In the genomic region with DNA sequence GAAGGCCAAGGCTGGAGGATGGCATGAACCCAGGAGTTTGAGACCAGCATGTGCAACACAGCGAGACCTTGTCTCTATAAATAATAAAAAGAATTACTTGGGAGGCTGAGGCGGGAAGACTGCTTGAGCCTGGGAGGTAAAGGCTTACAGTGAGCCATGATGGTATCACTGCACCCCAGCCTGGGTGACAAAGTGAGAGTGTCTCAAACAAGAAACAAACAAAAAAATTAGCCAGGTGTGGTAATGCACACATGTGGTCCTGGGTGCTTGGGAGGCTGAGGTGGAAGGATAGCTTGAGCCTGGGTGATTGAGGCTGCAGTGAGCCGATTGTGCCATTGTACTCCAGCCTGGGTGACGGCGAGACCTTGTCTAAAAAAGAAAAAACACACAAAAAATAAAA, we compare ENCODE assay signal across 20 cellular contexts. TPM values are rescaled to one million over a fixed set of nuclear protein-coding genes. Genes with fewer than 3 reads are reported as not detected.
DNase-seq lines count a peak whose midpoint lies in the region; ATAC-seq, FAIRE-seq and TF ChIP-seq lines count a peak whose summit lies in the region.
"Had no signal": no experiment of that assay in that cellular context is flagged by ENCODE, and none has a peak within 500 bp of the region (broad histone marks: within the 10 kb centered on the region; RNA-seq: fewer than 3 reads in every experiment).

No MANE protein-coding gene starts in this region.

- intact Hi-C loops in Panc1 (cut with micrococcal nuclease; ENCODE audit: unreplicated experiment) (loop anchor here (5.0 kb wide), 1 partner anchor 72 kb away; no protein-coding TSS in a partner anchor), lower lobe of right lung (cut with DNase I) (no loop called here)

- H3K79me2 ChIP-seq in smooth muscle cell (ENCODE audit: low read depth), result peaks cover 7% of the 10 kb centered on the region

- H3K27me3 Mint-ChIP-seq in CD4-positive, CD25-positive, alpha-beta regulatory T cell, result peaks cover 60% of the 10 kb centered on the region

- no peak overlapping the region for H3K27ac ChIP-seq in CD4-positive, CD25-positive, alpha-beta regulatory T cell (ENCODE audit: insufficient read depth, low read length, poor library complexity, severe bottlenecking)
- H3K27ac ChIP-seq in Panc1 (ENCODE audit: low read length), result peak overlapping the region; percentile 96
- peak overlapping the region; percentile 90 for H3K27ac ChIP-seq in lower lobe of right lung
- peak overlapping the region; percentile 85 for H3K27ac ChIP-seq in smooth muscle cell (ENCODE audit: low read depth)

- H3K4me2 ChIP-seq in smooth muscle cell, result no peak overlapping the region

- CTCF ChIA-PET in Panc1 (lab: Charles Lee), result no interaction called here

- no peak overlapping the region for H3K27ac Mint-ChIP-seq in CD4-positive, CD25-positive, alpha-beta regulatory T cell
- H3K27ac Mint-ChIP-seq: activated CD4-positive, alpha-beta memory T cell treated with anti-CD3 and anti-CD28 coated beads, Interleukin-2, amount 10 ng/mL, durations not matched to agents 7 days and 5 days; CD4-positive, alpha-beta memory T cell; natural killer cell treated with Interleukin-12 subunit alpha and Interleukin-12 subunit beta and Interleukin-15 and Interleukin-18, amount 100 ng/mL, for 72 hours had no signal

- no peaks in the 10 kb centered on the region for H3K36me3 Mint-ChIP-seq in CD4-positive, CD25-positive, alpha-beta regulatory T cell
- H3K36me3 Mint-ChIP-seq: CD4-positive, alpha-beta memory T cell; natural killer cell treated with Interleukin-12 subunit alpha and Interleukin-12 subunit beta and Interleukin-15 and Interleukin-18, amount 100 ng/mL, for 72 hours had no signal

- peaks cover 7% of the 10 kb centered on the region for H3K4me1 ChIP-seq in CD4-positive, CD25-positive, alpha-beta regulatory T cell (ENCODE audit: control insufficient read depth, insufficient read depth, low read length, poor library complexity, severe bottlenecking)
- peaks cover 45% of the 10 kb centered on the region for H3K4me1 ChIP-seq in Panc1 (ENCODE audit: control insufficient read depth, insufficient read depth, low read length)
- peaks cover 14% of the 10 kb centered on the region for H3K4me1 ChIP-seq in lower lobe of right lung
- peaks cover 8% of the 10 kb centered on the region for H3K4me1 ChIP-seq in smooth muscle cell (ENCODE audit: low read depth)

- TF ChIP-seq CTCF in Panc1 (IDR thresholded peaks at IDR 0.05) (no peak), lower lobe of right lung (IDR thresholded peaks at IDR 0.05) (no peak), smooth muscle cell (IDR thresholded peaks at IDR 0.05; ENCODE audit: borderline replicate concordance, insufficient read depth, poor library complexity, severe bottlenecking) (no peak), foreskin fibroblast (IDR thresholded peaks at IDR 0.05; ENCODE audit: low read depth, low read length) (no peak)

- peaks cover 0 to 3% (median 0%) of the 10 kb centered on the region in 7 donors for H3K9me3 Mint-ChIP-seq in CD4-positive, CD25-positive, alpha-beta regulatory T cell
- H3K9me3 Mint-ChIP-seq: activated CD4-positive, alpha-beta memory T cell treated with anti-CD3 and anti-CD28 coated beads, Interleukin-2, amount 10 ng/mL, durations not matched to agents 7 days and 5 days; natural killer cell treated with Interleukin-12 subunit alpha and Interleukin-12 subunit beta and Interleukin-15 and Interleukin-18, amount 100 ng/mL, for 72 hours had no signal

- no peak for ATAC-seq in CD4-positive, CD25-positive, alpha-beta regulatory T cell (ENCODE audit: low read depth in 2 of 2)
- ATAC-seq in Panc1 (no peak), lower lobe of right lung (no peak)
- ATAC-seq: natural killer cell treated with Interleukin-12 subunit alpha and Interleukin-12 subunit beta and Interleukin-15 and Interleukin-18, amount 100 ng/mL, for 72 hours had no signal

- DNase-seq in CD4-positive, CD25-positive, alpha-beta regulatory T cell, result no peak
- DNase-seq in Panc1 (ENCODE audit: low read depth, low spot score), result no peak
- no peak for DNase-seq in lower lobe of right lung
- no peak for DNase-seq in smooth muscle cell (lab: John Stamatoyannopoulos, UW; ENCODE audit: unreplicated experiment)
- DNase-seq in C1 segment of cervical spinal cord (lab: John Stamatoyannopoulos, UW), result no peak
- DNase-seq in foreskin fibroblast, result no peak
- DNase-seq in frontal cortex (ENCODE audit: low spot score in 2 of 2), result no peak
- DNase-seq in DMS153 treated with DMSO at 0.1 percent for 48 hours (lab: John Stamatoyannopoulos, UW; ENCODE audit: unreplicated experiment), result no peak
- DNase-seq: activated CD4-positive, alpha-beta memory T cell treated with anti-CD3 and anti-CD28 coated beads, Interleukin-2, amount 10 ng/mL, durations not matched to agents 7 days and 5 days; activated CD4-positive, CD25-positive, alpha-beta regulatory T cell; activated gamma-delta T cell treated with Interleukin-2 at 50 U/mL for 16 hours; activated T-cell treated with anti-CD3 and anti-CD28 coated beads for 4 hours; CD4-positive, alpha-beta memory T cell; kidney glomerular epithelial cell; NCI-H1105; RPMI8226; stimulated activated CD4-positive, alpha-beta T cell treated with anti-CD3 and anti-CD28 coated beads, Interleukin-4, amount 100 ng/mL, for 1 hour; T1000 had no signal

- H3K4me1 Mint-ChIP-seq in CD4-positive, CD25-positive, alpha-beta regulatory T cell, result peaks cover 0 to 13% (median 0%) of the 10 kb centered on the region in 4 donors

- no peaks in the 10 kb centered on the region for H3K36me3 ChIP-seq in CD4-positive, CD25-positive, alpha-beta regulatory T cell (ENCODE audit: control insufficient read depth, insufficient read depth, low read length)
- H3K36me3 ChIP-seq in Panc1 (ENCODE audit: control insufficient read depth, insufficient read depth, low read length) (peaks cover 6% of the 10 kb centered on the region), lower lobe of right lung (no peaks in the 10 kb centered on the region), smooth muscle cell (ENCODE audit: low read depth) (no peaks in the 10 kb centered on the region)

- no peak for FAIRE-seq in frontal cortex (lab: Jason Lieb, UNC)
- FAIRE-seq: H1 had no signal

- peak overlapping the region in 3 of 4 donors; percentile 16 to 91 (median 71) for H3K4me3 Mint-ChIP-seq in CD4-positive, CD25-positive, alpha-beta regulatory T cell
- H3K4me3 Mint-ChIP-seq: activated CD4-positive, alpha-beta memory T cell treated with anti-CD3 and anti-CD28 coated beads, Interleukin-2, amount 10 ng/mL, durations not matched to agents 7 days and 5 days; natural killer cell treated with Interleukin-12 subunit alpha and Interleukin-12 subunit beta and Interleukin-15 and Interleukin-18, amount 100 ng/mL, for 72 hours had no signal

- in situ Hi-C loops in Panc1 (cut with HindIII; ENCODE audit: low pct_unique_long_range_greater_than_20kb, low sequenced_read_pairs), result no loop called here

- no peak overlapping the region for H3K9ac ChIP-seq in smooth muscle cell (ENCODE audit: low read depth)

- no TSS peak for BruUV-seq in Panc1 (replicated peaks; lab: Mats Ljungman, UMichigan)

- no peaks in the 10 kb centered on the region for H4K20me1 ChIP-seq in smooth muscle cell (ENCODE audit: low read depth)

- H3F3A ChIP-seq in smooth muscle cell (ENCODE audit: low read depth), result no peaks in the 10 kb centered on the region

- H3K4me3 ChIP-seq in CD4-positive, CD25-positive, alpha-beta regulatory T cell (ENCODE audit: low read depth, low read length), result no peak overlapping the region
- H3K4me3 ChIP-seq in Panc1 (ENCODE audit: low read depth in 2 of 2, low read length in 2 of 2) (no peak overlapping the region), lower lobe of right lung (no peak overlapping the region), smooth muscle cell (no peak overlapping the region), foreskin fibroblast (ENCODE audit: low read depth in 1 of 2, low read length in 2 of 2) (no peak overlapping the region)

- H2AFZ ChIP-seq in smooth muscle cell (ENCODE audit: low read depth), result no peak overlapping the region

- WGBS in smooth muscle cell (ENCODE audit: low lambda C conversion rate), result 90% methylated on average over 5 of the region's 5 CpGs

- H3K27me3 ChIP-seq in CD4-positive, CD25-positive, alpha-beta regulatory T cell (ENCODE audit: control insufficient read depth, insufficient read depth, low read length), result peaks cover 10% of the 10 kb centered on the region
- no peaks in the 10 kb centered on the region for H3K27me3 ChIP-seq in Panc1 (ENCODE audit: control insufficient read depth, insufficient read depth, low read length)
- H3K27me3 ChIP-seq in lower lobe of right lung (ENCODE audit: low read depth), result peaks cover 6% of the 10 kb centered on the region
- no peaks in the 10 kb centered on the region for H3K27me3 ChIP-seq in smooth muscle cell (ENCODE audit: low read depth)

- POLR2A ChIA-PET in Panc1 (lab: Charles Lee), result no interaction called here

- H3K9me3 ChIP-seq in CD4-positive, CD25-positive, alpha-beta regulatory T cell (ENCODE audit: control insufficient read depth in 2 of 2, low read length in 2 of 2), result no peaks in the 10 kb centered on the region
- H3K9me3 ChIP-seq in Panc1 (ENCODE audit: control insufficient read depth, insufficient read depth, low read depth, low read length) (no peaks in the 10 kb centered on the region), lower lobe of right lung (no peaks in the 10 kb centered on the region), smooth muscle cell (replicated peaks; ENCODE audit: low read depth) (no peaks in the 10 kb centered on the region)

RNA-seq across cellular contexts. Expression of a gene that starts 1.7 kb away (rescaled TPM):
- total RNA-seq in CD4-positive, CD25-positive, alpha-beta regulatory T cell, result 0.20 TPM
- not detected for polyA plus RNA-seq in CD4-positive, CD25-positive, alpha-beta regulatory T cell
- 648 TPM for total RNA-seq in Panc1 (2021; ENCODE audit: unreplicated experiment)
- polyA plus RNA-seq in Panc1 (2012; ENCODE audit: insufficient read length), result 548 TPM
- total RNA-seq in lower lobe of right lung, result 482 TPM
- total RNA-seq in smooth muscle cell, result 39.2 and 47.5 TPM in 2 replicates
- 13.6 and 79.1 TPM in 2 replicates for polyA plus RNA-seq in smooth muscle cell
- total RNA-seq in frontal cortex, result under 0.01 TPM
- total RNA-seq: CD4-positive, alpha-beta memory T cell; natural killer cell treated with Interleukin-12 subunit alpha and Interleukin-12 subunit beta and Interleukin-15 and Interleukin-18, amount 100 ng/mL, for 72 hours had no signal

Comparison
In these comparisons a context has a peak if more than half of its experiments do, and no peak if none do; other contexts are left out.
1. RNA of a gene that starts 1.7 kb away (total RNA-seq): 648 TPM in Panc1 (single experiment), 482 TPM in lower lobe of right lung (single experiment) and 39.2 to 47.5 TPM in smooth muscle cell; 0.20 TPM in CD4-positive, CD25-positive, alpha-beta regulatory T cell (single experiment) and under 0.01 TPM in frontal cortex (single experiment); every median in the first group is over 10 times any median in the second.